Comparison of ENCODE assay signal across 1 cellular context in the genomic region with DNA sequence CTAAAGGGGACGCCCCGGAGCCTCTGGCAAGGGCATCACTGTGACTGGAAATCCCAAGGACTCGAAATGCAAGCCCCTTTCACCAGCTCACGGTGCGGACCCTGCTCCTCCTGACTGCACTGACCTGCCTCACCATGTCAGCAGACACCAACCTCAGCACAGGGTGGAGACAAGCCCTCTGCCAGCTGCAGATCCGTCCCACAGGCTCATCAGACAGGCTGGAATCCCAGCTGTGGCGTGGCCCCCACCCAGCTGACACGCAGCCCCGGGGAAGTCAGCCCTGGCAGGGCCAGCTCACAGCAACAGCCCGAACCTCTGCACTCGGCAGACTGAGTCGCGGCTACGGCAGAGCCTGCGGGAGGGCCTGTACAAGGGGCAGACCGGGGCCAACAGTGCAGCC.
TF ChIP-seq lines count a peak whose summit lies in the region.

No MANE protein-coding gene starts in this region.

TF ChIP-seq in GM12878, 131 proteins besides CTCF, POLR2A, EP300 and RAD21 (continued from another document):
- TF ChIP-seq, protein P1, sequence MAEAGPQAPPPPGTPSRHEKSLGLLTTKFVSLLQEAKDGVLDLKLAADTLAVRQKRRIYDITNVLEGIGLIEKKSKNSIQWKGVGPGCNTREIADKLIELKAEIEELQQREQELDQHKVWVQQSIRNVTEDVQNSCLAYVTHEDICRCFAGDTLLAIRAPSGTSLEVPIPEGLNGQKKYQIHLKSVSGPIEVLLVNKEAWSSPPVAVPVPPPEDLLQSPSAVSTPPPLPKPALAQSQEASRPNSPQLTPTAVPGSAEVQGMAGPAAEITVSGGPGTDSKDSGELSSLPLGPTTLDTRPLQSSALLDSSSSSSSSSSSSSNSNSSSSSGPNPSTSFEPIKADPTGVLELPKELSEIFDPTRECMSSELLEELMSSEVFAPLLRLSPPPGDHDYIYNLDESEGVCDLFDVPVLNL (IDR thresholded peaks at IDR 0.05; ENCODE audit: low read depth, low read length): no peak
- TF ChIP-seq CBX3 (IDR thresholded peaks at IDR 0.05; ENCODE audit: borderline replicate concordance, low read depth): no peak
- no peak for TF ChIP-seq RFX5 (IDR thresholded peaks at IDR 0.05; ENCODE audit: low read depth, low read length)
- TF ChIP-seq, protein P2, sequence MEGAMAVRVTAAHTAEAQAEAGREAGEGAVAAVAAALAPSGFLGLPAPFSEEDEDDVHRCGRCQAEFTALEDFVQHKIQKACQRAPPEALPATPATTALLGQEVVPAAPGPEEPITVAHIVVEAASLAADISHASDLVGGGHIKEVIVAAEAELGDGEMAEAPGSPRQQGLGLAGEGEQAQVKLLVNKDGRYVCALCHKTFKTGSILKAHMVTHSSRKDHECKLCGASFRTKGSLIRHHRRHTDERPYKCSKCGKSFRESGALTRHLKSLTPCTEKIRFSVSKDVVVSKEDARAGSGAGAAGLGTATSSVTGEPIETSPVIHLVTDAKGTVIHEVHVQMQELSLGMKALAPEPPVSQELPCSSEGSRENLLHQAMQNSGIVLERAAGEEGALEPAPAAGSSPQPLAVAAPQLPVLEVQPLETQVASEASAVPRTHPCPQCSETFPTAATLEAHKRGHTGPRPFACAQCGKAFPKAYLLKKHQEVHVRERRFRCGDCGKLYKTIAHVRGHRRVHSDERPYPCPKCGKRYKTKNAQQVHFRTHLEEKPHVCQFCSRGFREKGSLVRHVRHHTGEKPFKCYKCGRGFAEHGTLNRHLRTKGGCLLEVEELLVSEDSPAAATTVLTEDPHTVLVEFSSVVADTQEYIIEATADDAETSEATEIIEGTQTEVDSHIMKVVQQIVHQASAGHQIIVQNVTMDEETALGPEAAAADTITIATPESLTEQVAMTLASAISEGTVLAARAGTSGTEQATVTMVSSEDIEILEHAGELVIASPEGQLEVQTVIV (IDR thresholded peaks at IDR 0.05; ENCODE audit: borderline replicate concordance, partially characterized antibody): no peak
- no peak for TF ChIP-seq RELA (IDR thresholded peaks at IDR 0.05; ENCODE audit: borderline replicate concordance, partially characterized antibody)
- TF ChIP-seq STAT1 (conservative IDR thresholded peaks at IDR 0.05): no peak
- TF ChIP-seq, protein P3, sequence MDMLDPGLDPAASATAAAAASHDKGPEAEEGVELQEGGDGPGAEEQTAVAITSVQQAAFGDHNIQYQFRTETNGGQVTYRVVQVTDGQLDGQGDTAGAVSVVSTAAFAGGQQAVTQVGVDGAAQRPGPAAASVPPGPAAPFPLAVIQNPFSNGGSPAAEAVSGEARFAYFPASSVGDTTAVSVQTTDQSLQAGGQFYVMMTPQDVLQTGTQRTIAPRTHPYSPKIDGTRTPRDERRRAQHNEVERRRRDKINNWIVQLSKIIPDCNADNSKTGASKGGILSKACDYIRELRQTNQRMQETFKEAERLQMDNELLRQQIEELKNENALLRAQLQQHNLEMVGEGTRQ (IDR thresholded peaks at IDR 0.05; ENCODE audit: borderline replicate concordance, low read depth, low read length): no peak
- no peak for TF ChIP-seq ZZZ3 (IDR thresholded peaks at IDR 0.05; ENCODE audit: control insufficient read depth, insufficient read length, low read depth)
- TF ChIP-seq TAF1 (IDR thresholded peaks at IDR 0.05; ENCODE audit: borderline replicate concordance, low read depth, low read length): no peak
- TF ChIP-seq SUZ12 (IDR thresholded peaks at IDR 0.05; ENCODE audit: unreplicated experiment): no peak
